In the genomic region with DNA sequence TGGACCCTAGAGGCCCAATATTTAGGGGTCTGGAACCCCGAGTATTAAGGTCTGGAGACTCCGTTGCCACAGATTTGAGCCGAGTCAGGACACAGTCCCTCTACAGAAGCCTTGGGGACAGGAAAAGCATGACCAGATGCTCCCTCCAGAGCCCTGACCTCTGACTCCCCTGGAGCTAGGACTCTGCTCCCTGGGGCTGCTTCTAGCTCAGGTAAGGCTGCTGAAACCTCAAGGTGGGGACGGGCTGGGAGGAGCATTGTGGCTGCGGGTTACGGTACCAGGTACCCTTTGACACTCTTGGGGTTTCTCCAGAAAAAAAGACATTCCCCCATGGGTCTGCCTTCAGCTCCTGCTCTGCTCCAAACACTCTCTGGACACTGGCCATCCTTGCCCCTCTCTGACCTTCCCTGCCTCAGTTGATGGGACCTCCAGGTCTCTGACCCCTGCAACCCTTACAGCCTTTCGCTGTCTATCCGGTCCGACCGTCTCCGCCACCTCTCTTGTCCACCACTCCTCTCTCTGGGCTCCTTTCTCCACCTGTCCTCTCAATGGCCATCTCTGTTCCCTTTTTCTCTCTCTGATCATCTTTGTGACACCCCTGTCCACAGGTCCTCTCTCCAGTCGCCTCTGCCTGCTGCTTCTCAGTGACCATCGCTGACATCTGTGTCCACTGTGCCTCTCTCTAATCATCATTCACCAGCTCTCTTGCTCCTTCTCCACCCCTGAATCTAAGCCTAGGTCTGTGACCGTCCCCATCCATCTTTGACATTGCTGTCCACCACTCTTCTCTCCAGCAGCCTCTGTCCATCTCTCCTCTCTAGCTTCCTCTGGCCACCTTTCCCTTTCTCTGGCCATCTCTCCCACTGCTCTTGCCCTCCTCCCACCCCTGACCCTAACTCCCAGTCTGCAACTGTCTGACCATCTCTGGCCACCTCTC, we compare ENCODE assay signal across 8 cellular contexts. TPM values are rescaled to one million over a fixed set of nuclear protein-coding genes. Genes with fewer than 3 reads are reported as not detected.
DNase-seq lines count a peak whose midpoint lies in the region; ATAC-seq lines count a peak whose summit lies in the region.

No MANE protein-coding gene starts in this region.

- peak; percentile 9 for ATAC-seq in left lobe of liver
- no peak for ATAC-seq in GM19395 (IDR thresholded peaks at IDR 0.05; ENCODE audit: unreplicated experiment)

- H3K4me3 Mint-ChIP-seq in T-helper 1 cell treated with Interleukin-12 subunit alpha and Interleukin-12 subunit beta and Interleukin-4 antibody, amounts not matched to agents 30 μg/mL and 1 μg/mL, for 36 hours, result peak overlapping the region; percentile 82
- peak overlapping the region; percentile 63 for H3K4me3 Mint-ChIP-seq in activated naive CD8-positive, alpha-beta T cell treated with anti-CD3 and anti-CD28 coated beads for 36 hours

- H3K27me3 Mint-ChIP-seq in T-helper 1 cell treated with Interleukin-12 subunit alpha and Interleukin-12 subunit beta and Interleukin-4 antibody, amounts not matched to agents 30 μg/mL and 1 μg/mL, for 36 hours (ENCODE audit: low read depth), result no peaks in the 10 kb centered on the region
- H3K27me3 Mint-ChIP-seq in activated naive CD8-positive, alpha-beta T cell treated with anti-CD3 and anti-CD28 coated beads for 36 hours, result no peaks in the 10 kb centered on the region

- H3K4me1 Mint-ChIP-seq in T-helper 1 cell treated with Interleukin-12 subunit alpha and Interleukin-12 subunit beta and Interleukin-4 antibody, amounts not matched to agents 30 μg/mL and 1 μg/mL, for 36 hours (ENCODE audit: low read depth), result peaks cover 23% of the 10 kb centered on the region
- H3K4me1 Mint-ChIP-seq in activated naive CD8-positive, alpha-beta T cell treated with anti-CD3 and anti-CD28 coated beads for 36 hours, result peaks cover 19% of the 10 kb centered on the region

- H3K9me3 Mint-ChIP-seq in T-helper 1 cell treated with Interleukin-12 subunit alpha and Interleukin-12 subunit beta and Interleukin-4 antibody, amounts not matched to agents 30 μg/mL and 1 μg/mL, for 36 hours, result no peaks in the 10 kb centered on the region
- no peaks in the 10 kb centered on the region for H3K9me3 Mint-ChIP-seq in activated naive CD8-positive, alpha-beta T cell treated with anti-CD3 and anti-CD28 coated beads for 36 hours

- DNase-seq in T-helper 1 cell (no peak), left lobe of liver (ENCODE audit: low spot score) (no peak), substantia nigra (lab: John Stamatoyannopoulos, UW) (peak in 2 of 49 donors; percentile 3 to 18), 8988T (no peak), NCI-H1694 (lab: John Stamatoyannopoulos, UW) (no peak)
- no peak for DNase-seq in activated naive CD8-positive, alpha-beta T cell treated with anti-CD3 and anti-CD28 coated beads for 36 hours

- peak overlapping the region; percentile 75 for H3K27ac ChIP-seq in substantia nigra (ENCODE audit: low read depth, low read length, poor library complexity, severe bottlenecking)

- peaks cover 8% of the 10 kb centered on the region for H3K36me3 Mint-ChIP-seq in T-helper 1 cell treated with Interleukin-12 subunit alpha and Interleukin-12 subunit beta and Interleukin-4 antibody, amounts not matched to agents 30 μg/mL and 1 μg/mL, for 36 hours (ENCODE audit: low read depth)
- H3K36me3 Mint-ChIP-seq in activated naive CD8-positive, alpha-beta T cell treated with anti-CD3 and anti-CD28 coated beads for 36 hours, result no peaks in the 10 kb centered on the region

- no peak overlapping the region for H3K27ac Mint-ChIP-seq in T-helper 1 cell treated with Interleukin-12 subunit alpha and Interleukin-12 subunit beta and Interleukin-4 antibody, amounts not matched to agents 30 μg/mL and 1 μg/mL, for 36 hours
- H3K27ac Mint-ChIP-seq in activated naive CD8-positive, alpha-beta T cell treated with anti-CD3 and anti-CD28 coated beads for 36 hours, result no peak overlapping the region

RNA-seq across cellular contexts. Expression of a gene that starts 1.4 kb away (rescaled TPM):
- 1 to 10 TPM; 5.8 to 7.1 TPM for total RNA-seq in activated naive CD8-positive, alpha-beta T cell treated with anti-CD3 and anti-CD28 coated beads for 36 hours
- total RNA-seq in left lobe of liver, result 8.4 TPM

RNA-seq across cellular contexts. Expression of a gene that starts 29.5 kb away (rescaled TPM):
- not detected for total RNA-seq in activated naive CD8-positive, alpha-beta T cell treated with anti-CD3 and anti-CD28 coated beads for 36 hours
- 20.2 TPM for total RNA-seq in left lobe of liver

RNA-seq across cellular contexts. Expression of a gene that starts 35.3 kb away (rescaled TPM):
- total RNA-seq in activated naive CD8-positive, alpha-beta T cell treated with anti-CD3 and anti-CD28 coated beads for 36 hours, result 10 to 100 TPM; 44.9 to 53.8 TPM
- total RNA-seq in left lobe of liver, result 1.8 TPM

RNA-seq across cellular contexts. Expression of a gene that starts 37.3 kb away (rescaled TPM):
- total RNA-seq in activated naive CD8-positive, alpha-beta T cell treated with anti-CD3 and anti-CD28 coated beads for 36 hours, result 10 to 100 TPM; 72.2 to 73.7 TPM
- total RNA-seq in left lobe of liver, result 2.3 TPM

RNA-seq across cellular contexts. Expression of a gene that starts 57.4 kb away (rescaled TPM):
- 10 to 100 TPM; 22.6 to 23.1 TPM for total RNA-seq in activated naive CD8-positive, alpha-beta T cell treated with anti-CD3 and anti-CD28 coated beads for 36 hours
- total RNA-seq in left lobe of liver, result 13.9 TPM

Comparison
In these comparisons a context has a peak if more than half of its experiments do, and no peak if none do; other contexts are left out.
1. RNA of a gene that starts 29.5 kb away (total RNA-seq): 20.2 TPM in left lobe of liver (single experiment); not detected in activated naive CD8-positive, alpha-beta T cell treated with anti-CD3 and anti-CD28 coated beads for 36 hours; every median in the first group is over 10 times any median in the second.
2. RNA of a gene that starts 35.3 kb away (total RNA-seq): 44.9 to 53.8 TPM in activated naive CD8-positive, alpha-beta T cell treated with anti-CD3 and anti-CD28 coated beads for 36 hours; 1.8 TPM in left lobe of liver (single experiment); every median in the first group is over 10 times any median in the second.